In genomic region chr10:132452216-132452650, GRCh38 we compare ENCODE assay signal across 8 cellular contexts.
A peak's percentile ranks its signal among the peaks of the same experiment; 100 is the strongest.
DNase-seq lines count a peak whose midpoint lies in the region; ATAC-seq and TF ChIP-seq lines count a peak whose summit lies in the region.

No MANE protein-coding gene starts in this region.

- H3K36me3 ChIP-seq in DND-41 (ENCODE audit: insufficient read depth, low read length), result no peaks in the 10 kb centered on the region
- H3K36me3 ChIP-seq in effector memory CD4-positive, alpha-beta T cell (ENCODE audit: control insufficient read depth, insufficient read depth, low read length), result no peaks in the 10 kb centered on the region

- H2AFZ ChIP-seq in DND-41 (ENCODE audit: low read depth, low read length), result no peak overlapping the region

- TF ChIP-seq CTCF in DND-41 (IDR thresholded peaks at IDR 0.05; ENCODE audit: borderline replicate concordance, extremely low read depth, low read length, poor library complexity, severe bottlenecking), result peak; percentile 8

- H3K9me3 ChIP-seq in DND-41 (ENCODE audit: insufficient read depth, low read length, severe bottlenecking), result no peaks in the 10 kb centered on the region
- H3K9me3 ChIP-seq in effector memory CD4-positive, alpha-beta T cell (ENCODE audit: control insufficient read depth, low read length), result no peaks in the 10 kb centered on the region

- ATAC-seq in DND-41 (ENCODE audit: insufficient read depth, low read depth) (no peak), HG02623 (IDR thresholded peaks at IDR 0.05; ENCODE audit: unreplicated experiment) (no peak)

- DNase-seq in DND-41, result no peak
- peak; percentile 33 for DNase-seq in OCI-M1 (lab: John Stamatoyannopoulos, UW)
- no peak for DNase-seq in effector memory CD4-positive, alpha-beta T cell
- DNase-seq in putamen (ENCODE audit: low spot score), result peak; percentile 70
- no peak for DNase-seq in NCI-H82 (lab: John Stamatoyannopoulos, UW)
- DNase-seq in effector CD4-positive, alpha-beta T cell, result no peak
- no peak for DNase-seq in SKM-1 treated with dmso at 0.1 percent for 144 hours (lab: John Stamatoyannopoulos, UW; ENCODE audit: unreplicated experiment)

- peaks cover 4% of the 10 kb centered on the region for H4K20me1 ChIP-seq in DND-41 (ENCODE audit: insufficient read depth, low read length)

- no peak overlapping the region; the same call in 1 of the 2 replicates for H3K4me2 ChIP-seq in DND-41 (ENCODE audit: insufficient read depth, low read length)

- no peaks in the 10 kb centered on the region for H3K79me2 ChIP-seq in DND-41 (ENCODE audit: insufficient read depth, low read length)

- peaks cover 25% of the 10 kb centered on the region for H3K4me1 ChIP-seq in DND-41 (ENCODE audit: insufficient read depth, low read length)
- H3K4me1 ChIP-seq in effector memory CD4-positive, alpha-beta T cell (ENCODE audit: control insufficient read depth, insufficient read depth, low read length, poor library complexity, severe bottlenecking), result peaks cover 25% of the 10 kb centered on the region

- H3K4me3 ChIP-seq in DND-41 (ENCODE audit: low read depth in 1 of 2, low read length in 2 of 2), result no peak overlapping the region
- no peak overlapping the region for H3K4me3 ChIP-seq in effector memory CD4-positive, alpha-beta T cell (ENCODE audit: insufficient read depth, low read depth, low read length, poor library complexity, severe bottlenecking)

- no peak overlapping the region for H3K27ac ChIP-seq in DND-41 (ENCODE audit: low read length)
- H3K27ac ChIP-seq in effector memory CD4-positive, alpha-beta T cell (ENCODE audit: insufficient read depth, low read length, poor library complexity, severe bottlenecking), result peak overlapping the region; percentile 74

- H3K27me3 ChIP-seq in DND-41 (ENCODE audit: insufficient read depth, low read length, poor library complexity), result no peaks in the 10 kb centered on the region
- no peaks in the 10 kb centered on the region for H3K27me3 ChIP-seq in effector memory CD4-positive, alpha-beta T cell (replicated peaks; ENCODE audit: control insufficient read depth, insufficient read depth, low read length, poor library complexity, severe bottlenecking)

- H3K9ac ChIP-seq in DND-41 (ENCODE audit: low read depth, low read length), result no peak overlapping the region

Comparison
In these comparisons a context has a peak if more than half of its experiments do, and no peak if none do; other contexts are left out.
1. DNase-seq: peak in OCI-M1 (single experiment) and putamen (single experiment); none in DND-41 (single experiment), effector memory CD4-positive, alpha-beta T cell (0 of 3), NCI-H82 (single experiment), effector CD4-positive, alpha-beta T cell (single experiment) and SKM-1 treated with dmso at 0.1 percent for 144 hours (single experiment).